Comparison of ENCODE assay signal across 8 cellular contexts in the genomic region with DNA sequence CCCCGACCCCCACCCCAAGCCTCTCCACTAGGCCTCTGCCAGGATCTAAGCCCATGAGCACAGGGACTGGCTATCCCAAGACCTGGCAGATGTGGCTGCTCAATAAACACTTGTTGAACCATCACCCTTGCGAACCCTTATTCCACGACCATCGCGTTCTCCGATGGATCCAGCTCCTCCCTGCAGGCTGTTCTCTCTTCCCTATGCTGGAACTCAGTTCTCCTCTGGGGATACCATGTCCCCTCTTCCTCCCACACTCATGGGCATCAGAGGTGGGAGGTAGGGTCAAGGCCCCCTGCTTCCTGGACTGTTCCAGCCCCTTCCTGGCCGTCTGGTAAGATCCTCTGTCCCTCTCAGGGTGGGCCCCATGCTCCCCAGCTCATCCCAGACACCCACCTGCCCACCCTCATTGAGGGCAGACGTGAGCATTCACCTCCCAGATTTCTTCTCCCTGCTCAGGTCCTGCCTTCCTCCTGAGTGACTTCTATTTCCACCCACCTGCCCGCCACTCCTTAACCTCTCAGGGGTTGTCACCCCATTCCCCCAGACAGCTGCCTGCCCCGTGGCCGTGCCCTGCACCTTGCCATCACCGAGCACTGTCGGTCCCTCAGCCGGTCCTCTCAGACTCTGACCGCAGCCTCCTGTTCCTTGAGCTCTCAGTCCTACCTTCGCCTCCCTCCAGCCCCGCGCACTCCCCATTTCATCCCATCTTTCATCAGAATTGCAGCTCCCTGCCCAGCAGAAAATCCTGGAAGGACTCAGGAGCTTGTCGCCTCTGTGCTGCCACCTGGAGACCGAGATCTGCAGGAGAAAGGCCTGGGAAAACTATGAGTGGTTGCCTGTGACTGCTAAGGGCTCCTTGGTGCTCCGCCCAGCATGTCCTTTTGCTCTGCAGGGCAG. TPM values are rescaled to one million over a fixed set of nuclear protein-coding genes. Genes with fewer than 3 reads are reported as not detected.
A peak's percentile ranks its signal among the peaks of the same experiment; 100 is the strongest.
DNase-seq lines count a peak whose midpoint lies in the region; ATAC-seq and TF ChIP-seq lines count a peak whose summit lies in the region.

No MANE protein-coding gene starts in this region.

- no peaks in the 10 kb centered on the region for H3K9me3 Mint-ChIP-seq in T-helper 1 cell treated with Interleukin-12 subunit alpha and Interleukin-12 subunit beta and Interleukin-4 antibody, amounts not matched to agents 30 μg/mL and 1 μg/mL, for 36 hours
- H3K9me3 Mint-ChIP-seq in mesothelial cell of epicardium = no peaks in the 10 kb centered on the region
- no peaks in the 10 kb centered on the region for H3K9me3 Mint-ChIP-seq in naive thymus-derived CD8-positive, alpha-beta T cell

- no peak for ATAC-seq in HG03280 (IDR thresholded peaks at IDR 0.05; ENCODE audit: unreplicated experiment)
- no peak for ATAC-seq in naive thymus-derived CD8-positive, alpha-beta T cell

- H3K36me3 Mint-ChIP-seq in T-helper 1 cell treated with Interleukin-12 subunit alpha and Interleukin-12 subunit beta and Interleukin-4 antibody, amounts not matched to agents 30 μg/mL and 1 μg/mL, for 36 hours (ENCODE audit: low read depth) = peaks cover 52% of the 10 kb centered on the region
- H3K36me3 Mint-ChIP-seq in mesothelial cell of epicardium = peaks cover 8% of the 10 kb centered on the region
- peaks cover 0 to 57% (median 6%) of the 10 kb centered on the region in 3 donors for H3K36me3 Mint-ChIP-seq in naive thymus-derived CD8-positive, alpha-beta T cell

- POLR2A ChIA-PET in naive thymus-derived CD8-positive, alpha-beta T cell (lab: Charles Lee) = interaction anchor here (0.8 kb wide), 1 partner anchor 62 kb away, joined by 3 read pairs; no protein-coding TSS in a partner anchor

- no peak overlapping the region for H3K4me3 Mint-ChIP-seq in T-helper 1 cell treated with Interleukin-12 subunit alpha and Interleukin-12 subunit beta and Interleukin-4 antibody, amounts not matched to agents 30 μg/mL and 1 μg/mL, for 36 hours
- no peak overlapping the region for H3K4me3 Mint-ChIP-seq in mesothelial cell of epicardium
- no peak overlapping the region for H3K4me3 Mint-ChIP-seq in naive thymus-derived CD8-positive, alpha-beta T cell

- H3K27ac Mint-ChIP-seq in T-helper 1 cell treated with Interleukin-12 subunit alpha and Interleukin-12 subunit beta and Interleukin-4 antibody, amounts not matched to agents 30 μg/mL and 1 μg/mL, for 36 hours = peak overlapping the region; percentile 20
- no peak overlapping the region for H3K27ac Mint-ChIP-seq in mesothelial cell of epicardium
- peak overlapping the region in 3 of 10 donors; percentile 1 to 57 (median 53) for H3K27ac Mint-ChIP-seq in naive thymus-derived CD8-positive, alpha-beta T cell

- no peaks in the 10 kb centered on the region for H3K27me3 Mint-ChIP-seq in T-helper 1 cell treated with Interleukin-12 subunit alpha and Interleukin-12 subunit beta and Interleukin-4 antibody, amounts not matched to agents 30 μg/mL and 1 μg/mL, for 36 hours (ENCODE audit: low read depth)
- H3K27me3 Mint-ChIP-seq in mesothelial cell of epicardium (ENCODE audit: low read depth) = no peaks in the 10 kb centered on the region
- H3K27me3 Mint-ChIP-seq in naive thymus-derived CD8-positive, alpha-beta T cell = no peaks in the 10 kb centered on the region

- peak; percentile 21 for TF ChIP-seq CTCF in mesothelial cell of epicardium (IDR thresholded peaks at IDR 0.05; ENCODE audit: unreplicated experiment)

- H3K4me1 Mint-ChIP-seq in T-helper 1 cell treated with Interleukin-12 subunit alpha and Interleukin-12 subunit beta and Interleukin-4 antibody, amounts not matched to agents 30 μg/mL and 1 μg/mL, for 36 hours (ENCODE audit: low read depth) = no peaks in the 10 kb centered on the region
- peaks cover 6% of the 10 kb centered on the region for H3K4me1 Mint-ChIP-seq in mesothelial cell of epicardium
- peaks cover 0 to 10% (median 0%) of the 10 kb centered on the region in 4 donors for H3K4me1 Mint-ChIP-seq in naive thymus-derived CD8-positive, alpha-beta T cell

- DNase-seq in T-helper 1 cell (no peak), NCI-H226 (peak; percentile 19), dedifferentiated amniotic fluid mesenchymal stem cell (ENCODE audit: extremely low spot score) (peak; percentile 28), mesothelial cell of epicardium (ENCODE audit: low spot score in 2 of 2, unreplicated experiment in 2 of 2) (peak in 1 of 2 experiments; percentile 56), NCI-H345 treated with DMSO at 0.1 percent for 48 hours (lab: John Stamatoyannopoulos, UW; ENCODE audit: unreplicated experiment) (no peak)
- no peak for DNase-seq in naive thymus-derived CD8-positive, alpha-beta T cell

RNA-seq across cellular contexts. Expression of a gene that starts 42.0 kb away (rescaled TPM):
- 41.2 to 45.3 TPM (median 43.6 TPM) in 3 replicates for total RNA-seq in mesothelial cell of epicardium
- total RNA-seq in naive thymus-derived CD8-positive, alpha-beta T cell = 10 to 100 TPM; 53.1 to 57.9 TPM
- polyA plus RNA-seq in naive thymus-derived CD8-positive, alpha-beta T cell = 10 to 100 TPM; 12.2 to 26.9 (median 19.7) TPM

RNA-seq across cellular contexts. Expression of a gene that starts 44.4 kb away (rescaled TPM):
- 11.1 to 13.7 TPM (median 11.9 TPM) in 3 replicates for total RNA-seq in mesothelial cell of epicardium
- total RNA-seq in naive thymus-derived CD8-positive, alpha-beta T cell = 10 to 100 TPM; 10.4 to 10.8 TPM
- 10 to 100 TPM in 2 of 3 donors, 1 to 10 TPM in 1; 9.6 to 15.6 (median 12.6) TPM for polyA plus RNA-seq in naive thymus-derived CD8-positive, alpha-beta T cell

RNA-seq across cellular contexts. Expression of a gene that starts 45.8 kb away (rescaled TPM):
- 0.20 to 0.94 TPM (median 0.29 TPM) in 3 replicates for total RNA-seq in mesothelial cell of epicardium
- total RNA-seq in naive thymus-derived CD8-positive, alpha-beta T cell = under 1 TPM; 0.16 to 0.39 TPM
- polyA plus RNA-seq in naive thymus-derived CD8-positive, alpha-beta T cell = under 1 TPM in 1 of 3 donors, not detected in 2; 0.05 TPM

Comparison
In these comparisons a context has a peak if more than half of its experiments do, and no peak if none do; other contexts are left out.
1. DNase-seq: peak in NCI-H226 (single experiment) and dedifferentiated amniotic fluid mesenchymal stem cell (single experiment); none in T-helper 1 cell (0 of 5), NCI-H345 treated with DMSO at 0.1 percent for 48 hours (single experiment) and naive thymus-derived CD8-positive, alpha-beta T cell (0 of 10).